In genomic region chr3:119018690-119019463, GRCh38 we compare ENCODE assay signal across 14 cellular contexts. TPM values are rescaled to one million over a fixed set of nuclear protein-coding genes. Genes with fewer than 3 reads are reported as not detected.
DNase-seq lines count a peak whose midpoint lies in the region; TF ChIP-seq lines count a peak whose summit lies in the region.
"Had no signal": no experiment of that assay in that cellular context is flagged by ENCODE, and none has a peak within 500 bp of the region (broad histone marks: within the 10 kb centered on the region; RNA-seq: fewer than 3 reads in every experiment).

No MANE protein-coding gene starts in this region.

- intact Hi-C loops in A673 (cut with micrococcal nuclease; ENCODE audit: unreplicated experiment) = no loop called here

- H3K4me1 ChIP-seq in A673 (ENCODE audit: insufficient read depth, low read length, poor library complexity, severe bottlenecking) = no peaks in the 10 kb centered on the region

- DNase-seq in NCI-H1694 treated with DMSO at 0.1 percent for 48 hours (lab: John Stamatoyannopoulos, UW) = peak; percentile 54
- peak; percentile 94 for DNase-seq in superior temporal gyrus (ENCODE audit: extremely low spot score)
- no peak for DNase-seq in A673 (ENCODE audit: low spot score)
- no peak for DNase-seq in germinal center (ENCODE audit: low spot score)
- no peak for DNase-seq in GM10248 (ENCODE audit: extremely low spot score)
- DNase-seq: activated B cell treated with CpG ODN at 0.5 μM for 24 hours; activated T-cell treated with anti-CD3 and anti-CD28 coated beads, Interleukin-2, amount 50 U/mL, for 72 hours; effector CD4-positive, alpha-beta T cell; IMR-90; NCI-H187 treated with DMSO at 0.1 percent for 48 hours; stimulated activated naive CD8-positive, alpha-beta T cell treated with anti-CD3 and anti-CD28 coated beads, Interleukin-15, Interleukin-2, amounts not matched to agents 100 U/mL and 50 U/mL, for 24 hours had no signal

- POLR2A ChIA-PET in A673 (lab: Charles Lee; ENCODE audit: low non-redundant PET) = no interaction called here
- POLR2A ChIA-PET in GM10248 (lab: Yijun Ruan, JAX) = no interaction called here

- TF ChIP-seq CTCF in A673 (conservative IDR thresholded peaks at IDR 0.05; ENCODE audit: low read depth, low read length) = no peak
- no peak for TF ChIP-seq CTCF in GM10248 (IDR thresholded peaks at IDR 0.05; ENCODE audit: control extremely low read depth, extremely low read depth, low read depth, missing control alignments)

- no peaks in the 10 kb centered on the region for H3K9me3 ChIP-seq in A673 (ENCODE audit: low read depth, low read length, poor library complexity, severe bottlenecking)

- H3K4me3 ChIP-seq in A673 (ENCODE audit: low read depth, low read length, poor library complexity, severe bottlenecking) = no peak overlapping the region

- CTCF ChIA-PET in A673 (lab: Charles Lee) (no interaction called here), GM10248 (lab: Yijun Ruan, JAX) (interaction anchor here (0.6 to 0.9 kb wide), 2 partner anchors 10 to 16 kb away, joined by 3 read pairs; partner anchors contain the start of gene IGSF11)

- BruUV-seq in A673 (replicated peaks; lab: Mats Ljungman, UMichigan) = no TSS peak

- H3K27ac ChIP-seq in cingulate gyrus (ENCODE audit: low read depth, low read length) = peak overlapping the region; percentile 49
- H3K27ac ChIP-seq in layer of hippocampus (ENCODE audit: low read depth, low read length) = peak overlapping the region; percentile 52
- no peak overlapping the region for H3K27ac ChIP-seq in A673 (ENCODE audit: low read depth, low read length, poor library complexity, severe bottlenecking)
- H3K27ac ChIP-seq: HL-60 had no signal

- H3K27me3 ChIP-seq in layer of hippocampus (ENCODE audit: control insufficient read depth, insufficient read depth, low read length) = no peaks in the 10 kb centered on the region
- H3K27me3 ChIP-seq in A673 (replicated peaks; ENCODE audit: insufficient read depth, low read depth, low read length, poor library complexity) = no peaks in the 10 kb centered on the region

- H3K36me3 ChIP-seq in A673 (ENCODE audit: insufficient read depth, low read length, poor library complexity, severe bottlenecking) = no peaks in the 10 kb centered on the region

RNA-seq across cellular contexts. Expression of gene IGSF11, which starts 15.8 kb away (rescaled TPM):
- not detected in 2 replicates for total RNA-seq in A673 (2021)
- total RNA-seq: activated B cell treated with CpG ODN at 0.5 μM for 24 hours had no signal

Comparison
In these comparisons a context has a peak if more than half of its experiments do, and no peak if none do; other contexts are left out.
1. DNase-seq: peak in NCI-H1694 treated with DMSO at 0.1 percent for 48 hours (single experiment) and superior temporal gyrus (single experiment); none in A673 (single experiment), germinal center (single experiment) and GM10248 (single experiment).